ENCODE assay signal across 8 cellular contexts in the genomic region with DNA sequence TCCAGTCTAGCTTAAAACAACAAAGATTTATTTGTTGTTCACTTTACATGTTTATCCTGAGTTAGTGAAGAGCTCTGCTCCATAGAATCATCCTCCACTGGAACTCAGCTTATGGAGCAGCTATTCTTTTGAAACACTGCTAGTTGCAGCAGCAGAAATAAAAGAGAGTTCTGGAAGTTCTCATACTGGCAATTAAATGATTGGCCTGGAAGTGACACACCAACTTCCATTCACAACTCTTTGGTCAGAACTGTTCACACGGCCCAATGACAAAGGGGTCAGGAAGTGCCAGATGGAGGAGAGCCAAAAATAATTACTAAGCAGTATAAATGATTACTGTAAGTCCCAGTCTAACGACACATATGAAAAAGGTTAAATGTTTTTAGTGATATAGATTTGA. TPM values are rescaled to one million over a fixed set of nuclear protein-coding genes. Genes with fewer than 3 reads are reported as not detected.
A peak's percentile ranks its signal among the peaks of the same experiment; 100 is the strongest.
DNase-seq lines count a peak whose midpoint lies in the region; ATAC-seq and TF ChIP-seq lines count a peak whose summit lies in the region.

No MANE protein-coding gene starts in this region.

- H3K36me3 ChIP-seq in psoas muscle (ENCODE audit: insufficient read depth in 1 of 2, low read depth in 1 of 2): no peaks in the 10 kb centered on the region

- H3K27me3 ChIP-seq in psoas muscle (ENCODE audit: insufficient read depth in 3 of 3, low read length in 2 of 3): no peaks in the 10 kb centered on the region

- intact Hi-C loops in psoas muscle (cut with DNase I): no loop called here

- TF ChIP-seq CTCF in fibroblast of mammary gland (conservative IDR thresholded peaks at IDR 0.05; ENCODE audit: control insufficient read depth, insufficient read depth, low read depth, low read length) (no peak), psoas muscle (IDR thresholded peaks at IDR 0.05) (no peak)

- DNase-seq in ELR (ENCODE audit: low read depth) (peak; percentile 86), RKO (ENCODE audit: low spot score) (peak; percentile 92), fibroblast of mammary gland (ENCODE audit: low read depth) (peak; percentile 94), psoas muscle (no peak)

- 0 to 6% (median 3%) methylated on average over 2 of the region's 2 CpGs for WGBS in psoas muscle, 3 donors

- H3K4me3 ChIP-seq in fibroblast of mammary gland (ENCODE audit: control insufficient read depth, low read depth, low read length) (no peak overlapping the region), psoas muscle (no peak overlapping the region)

- ATAC-seq in psoas muscle (peak; percentile 73 to 81 (median 76)), GM21786 (IDR thresholded peaks at IDR 0.05; ENCODE audit: unreplicated experiment) (no peak), GM18519 (IDR thresholded peaks at IDR 0.05; ENCODE audit: low FRiP score, unreplicated experiment) (no peak), GM21825 (IDR thresholded peaks at IDR 0.05; ENCODE audit: unreplicated experiment) (no peak), GM19328 (IDR thresholded peaks at IDR 0.05; ENCODE audit: unreplicated experiment) (no peak)

- H3K27ac ChIP-seq in psoas muscle: peak overlapping the region; percentile 26

- H3K4me1 ChIP-seq in psoas muscle: peaks cover 27% of the 10 kb centered on the region

- no peaks in the 10 kb centered on the region for H3K9me3 ChIP-seq in psoas muscle

RNA-seq across cellular contexts. Expression of gene FBXO11, which starts 39.1 kb away (rescaled TPM):
- 10 to 100 TPM; 31.0 to 39.4 (median 34.9) TPM for total RNA-seq in psoas muscle
- polyA plus RNA-seq in psoas muscle: 10 to 100 TPM; 16.3 to 30.8 (median 21.3) TPM

Comparison
In these comparisons a context has a peak if more than half of its experiments do, and no peak if none do; other contexts are left out.
1. DNase-seq: peak in ELR (single experiment), RKO (single experiment) and fibroblast of mammary gland (single experiment); none in psoas muscle (0 of 2).
2. ATAC-seq: peak in psoas muscle (4 of 4); none in GM21786 (single experiment), GM18519 (single experiment), GM21825 (single experiment) and GM19328 (single experiment).